ENCODE assay signal across 1 cellular context in genomic region chr19:1305354-1305753, GRCh38. TPM values are rescaled to one million over a fixed set of nuclear protein-coding genes. Genes with fewer than 3 reads are reported as not detected.
"Had no signal": no experiment of that assay in that cellular context is flagged by ENCODE, and none has a peak within 500 bp of the region (broad histone marks: within the 10 kb centered on the region; RNA-seq: fewer than 3 reads in every experiment).

No MANE protein-coding gene starts in this region.

RNA-seq across cellular contexts. Expression of gene EFNA2, which starts 19.7 kb away (rescaled TPM):
- total RNA-seq: GM12878 had no signal
- polyA plus RNA-seq: GM12878 had no signal
